8 cellular contexts compared by ENCODE assay signal in genomic region chr19:6271721-6272410, GRCh38. TPM values are rescaled to one million over a fixed set of nuclear protein-coding genes. Genes with fewer than 3 reads are reported as not detected.
DNase-seq lines count a peak whose midpoint lies in the region; ATAC-seq and TF ChIP-seq lines count a peak whose summit lies in the region.

No MANE protein-coding gene starts in this region.

- TF ChIP-seq POLR2A in erythroblast (IDR thresholded peaks at IDR 0.05; ENCODE audit: low read length): no peak

- CTCF ChIA-PET in HEK293T (lab: Yijun Ruan, JAX) (interaction anchor here (1.8 kb wide), 1 partner anchor 11 kb away, joined by 9 read pairs; no protein-coding TSS in a partner anchor), GM10248 (lab: Yijun Ruan, JAX) (interaction anchor here (1.9 kb wide), 1 partner anchor 11 kb away, joined by 9 read pairs; no protein-coding TSS in a partner anchor)

- H3K4me3 ChIP-seq in ascending aorta: peak overlapping the region; percentile 28 to 59

- intact Hi-C loops in ascending aorta (cut with DNase I): loop anchor here (5.0 kb wide), 3 partner anchors 75 to 465 kb away; partner anchors contain the start of genes GPR108 and TRIP10

- ATAC-seq in HG03095 (IDR thresholded peaks at IDR 0.05; ENCODE audit: unreplicated experiment): no peak

- no peaks in the 10 kb centered on the region for H3K9me3 ChIP-seq in ascending aorta

- no peaks in the 10 kb centered on the region for H3K27me3 ChIP-seq in ascending aorta

- H3K4me1 ChIP-seq in ascending aorta: peaks cover 21 to 52% of the 10 kb centered on the region in 2 donors

- TF ChIP-seq CTCF in ascending aorta (IDR thresholded peaks at IDR 0.05) (no peak), GM10248 (IDR thresholded peaks at IDR 0.05; ENCODE audit: control extremely low read depth, extremely low read depth, low read depth, missing control alignments) (no peak)

- H3K36me3 ChIP-seq in ascending aorta: peaks cover 21 to 30% of the 10 kb centered on the region in 2 donors

- POLR2A ChIA-PET in HEK293T (lab: Yijun Ruan, JAX) (no interaction called here), GM10248 (lab: Yijun Ruan, JAX) (no interaction called here)

- peak; percentile 20 for DNase-seq in HEK293T (ENCODE audit: extremely low spot score)
- peak in 1 of 2 donors; percentile 87 for DNase-seq in ascending aorta (ENCODE audit: low spot score in 2 of 2)
- DNase-seq in hepatic stellate cell (ENCODE audit: low spot score): peak; percentile 91
- peak; percentile 49 for DNase-seq in retina
- DNase-seq in GM10248 (ENCODE audit: extremely low spot score): no peak
- DNase-seq in erythroblast (lab: John Stamatoyannopoulos, UW): no peak
- no peak for DNase-seq in central memory CD4-positive, alpha-beta T cell

- H3K27ac ChIP-seq in ascending aorta: peak overlapping the region; percentile 90 to 92

TF ChIP-seq in HEK293T, 16 proteins besides CTCF, POLR2A, EP300 and RAD21:
- TF ChIP-seq NFRKB (IDR thresholded peaks at IDR 0.05): no peak
- no peak for TF ChIP-seq SP1 (IDR thresholded peaks at IDR 0.05)
- TF ChIP-seq TARDBP (IDR thresholded peaks at IDR 0.05): no peak
- TF ChIP-seq SUZ12 (IDR thresholded peaks at IDR 0.05): no peak
- no peak for TF ChIP-seq BHLHE40 (IDR thresholded peaks at IDR 0.05; ENCODE audit: borderline replicate concordance)
- no peak for TF ChIP-seq ELF4 (IDR thresholded peaks at IDR 0.05)
- no peak for TF ChIP-seq ARNT (IDR thresholded peaks at IDR 0.05)

RNA-seq across cellular contexts. Expression of gene MLLT1, which starts 7.9 kb away (rescaled TPM):
- 34.5 TPM for total RNA-seq in ascending aorta

Comparison
In these comparisons a context has a peak if more than half of its experiments do, and no peak if none do; other contexts are left out.
1. DNase-seq: peak in HEK293T (single experiment), hepatic stellate cell (single experiment) and retina (single experiment); none in GM10248 (single experiment), erythroblast (0 of 2) and central memory CD4-positive, alpha-beta T cell (single experiment).